ENCODE assay signal across 1 cellular context in the genomic region with DNA sequence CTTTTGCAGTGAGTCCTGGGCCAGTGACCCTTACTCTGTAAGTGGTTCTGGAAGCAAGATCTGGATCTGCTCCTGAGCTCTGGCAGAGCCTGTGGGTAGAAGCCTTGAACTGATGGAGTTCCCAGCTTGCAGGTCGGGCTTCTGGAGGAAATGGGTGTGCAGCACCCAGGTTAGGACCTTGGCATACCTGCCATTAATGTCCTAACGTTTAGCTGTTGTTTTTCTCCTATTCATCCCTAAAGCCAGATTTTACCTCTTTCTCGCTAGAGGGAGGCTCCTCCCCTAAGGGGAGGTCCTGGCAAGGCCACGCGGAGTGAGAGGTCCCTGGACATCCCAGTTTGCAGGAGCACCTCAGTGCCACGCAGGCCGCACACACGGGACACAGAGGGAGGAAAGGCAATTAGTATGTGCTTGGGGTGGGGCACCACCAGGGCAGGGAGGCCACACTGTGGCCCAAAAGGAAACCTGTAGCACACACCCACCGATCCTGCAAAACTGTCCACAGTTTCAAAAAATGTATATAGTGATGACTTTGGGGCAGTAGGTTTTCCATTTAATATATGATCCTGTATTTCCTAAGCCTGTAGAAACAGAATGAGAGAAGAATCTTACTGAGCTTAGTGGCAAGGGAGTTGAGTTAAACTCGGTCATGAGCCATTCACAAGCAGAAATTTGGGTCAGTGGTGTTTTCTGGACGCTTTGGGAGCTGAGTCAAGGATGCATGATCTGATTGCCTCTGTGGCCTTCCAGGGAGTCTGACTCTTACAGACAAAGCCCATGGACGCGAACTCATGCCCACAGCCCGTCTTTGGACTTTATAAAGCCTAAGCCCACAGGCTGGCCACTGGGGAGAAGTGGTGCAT.
TF ChIP-seq lines count a peak whose summit lies in the region.

No MANE protein-coding gene starts in this region.

TF ChIP-seq in IMR-90, 13 proteins besides CTCF, POLR2A, EP300 and RAD21 (continued from another document):
- TF ChIP-seq, protein P1, sequence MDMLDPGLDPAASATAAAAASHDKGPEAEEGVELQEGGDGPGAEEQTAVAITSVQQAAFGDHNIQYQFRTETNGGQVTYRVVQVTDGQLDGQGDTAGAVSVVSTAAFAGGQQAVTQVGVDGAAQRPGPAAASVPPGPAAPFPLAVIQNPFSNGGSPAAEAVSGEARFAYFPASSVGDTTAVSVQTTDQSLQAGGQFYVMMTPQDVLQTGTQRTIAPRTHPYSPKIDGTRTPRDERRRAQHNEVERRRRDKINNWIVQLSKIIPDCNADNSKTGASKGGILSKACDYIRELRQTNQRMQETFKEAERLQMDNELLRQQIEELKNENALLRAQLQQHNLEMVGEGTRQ (IDR thresholded peaks at IDR 0.05; ENCODE audit: low read depth, low read length) = no peak
- TF ChIP-seq CHD1 (IDR thresholded peaks at IDR 0.05; ENCODE audit: low read depth, low read length) = no peak
- no peak for TF ChIP-seq BHLHE40 (IDR thresholded peaks at IDR 0.05; ENCODE audit: low read depth, low read length)
- no peak for TF ChIP-seq MAFK (IDR thresholded peaks at IDR 0.05; ENCODE audit: low read depth, low read length)
- TF ChIP-seq CEBPB (IDR thresholded peaks at IDR 0.05; ENCODE audit: low read depth, low read length) = no peak
- no peak for TF ChIP-seq MAZ (IDR thresholded peaks at IDR 0.05; ENCODE audit: borderline replicate concordance, low read depth, low read length)
- TF ChIP-seq FOS (IDR thresholded peaks at IDR 0.05; ENCODE audit: low read depth, low read length) = no peak
- TF ChIP-seq SMC3 (IDR thresholded peaks at IDR 0.05; ENCODE audit: low read depth, low read length) = no peak
- TF ChIP-seq ELK1 (IDR thresholded peaks at IDR 0.05; ENCODE audit: borderline replicate concordance, low read depth, low read length) = no peak
